In the genomic region with DNA sequence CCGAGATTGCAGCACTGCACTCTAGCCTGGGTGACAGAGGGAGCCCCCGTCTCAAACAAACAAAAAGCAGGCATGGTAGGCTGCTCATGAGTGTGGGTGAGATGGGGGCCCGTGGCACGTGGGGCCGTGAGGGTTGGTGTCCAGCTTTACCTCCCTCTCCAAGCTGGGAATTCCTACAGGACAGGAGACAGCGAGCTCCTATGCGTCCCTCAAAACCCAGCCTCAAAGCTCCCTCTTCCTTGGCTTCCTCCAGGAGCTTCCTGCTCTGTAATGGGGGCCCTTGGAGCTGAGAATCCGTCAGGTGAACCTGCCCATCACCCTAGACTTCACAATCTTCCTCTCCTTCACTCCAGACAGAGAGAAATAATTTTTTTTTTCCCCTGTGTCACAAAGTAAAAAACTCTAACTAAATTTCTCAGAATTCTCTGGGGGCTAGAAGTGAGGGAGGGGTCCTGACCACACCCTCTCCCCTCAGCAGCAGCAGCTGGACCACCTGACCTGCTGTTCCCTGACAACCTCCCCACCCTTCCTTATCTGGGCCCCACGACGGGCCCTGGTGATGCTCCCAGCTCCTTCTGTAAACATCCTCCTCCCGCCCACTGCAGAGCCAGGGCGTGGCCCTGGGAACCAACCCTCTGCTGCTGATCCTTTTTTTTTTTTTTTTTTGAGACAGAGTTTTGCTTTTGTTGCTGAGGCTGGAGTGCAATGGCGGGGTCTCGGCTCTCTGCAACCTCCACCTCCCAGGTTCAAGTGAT, we compare ENCODE assay signal across 1 cellular context.
TF ChIP-seq lines count a peak whose summit lies in the region.

No MANE protein-coding gene starts in this region.

TF ChIP-seq in HEK293, 187 proteins besides CTCF, POLR2A, EP300 and RAD21 (continued from another document):
- TF ChIP-seq, protein P1, sequence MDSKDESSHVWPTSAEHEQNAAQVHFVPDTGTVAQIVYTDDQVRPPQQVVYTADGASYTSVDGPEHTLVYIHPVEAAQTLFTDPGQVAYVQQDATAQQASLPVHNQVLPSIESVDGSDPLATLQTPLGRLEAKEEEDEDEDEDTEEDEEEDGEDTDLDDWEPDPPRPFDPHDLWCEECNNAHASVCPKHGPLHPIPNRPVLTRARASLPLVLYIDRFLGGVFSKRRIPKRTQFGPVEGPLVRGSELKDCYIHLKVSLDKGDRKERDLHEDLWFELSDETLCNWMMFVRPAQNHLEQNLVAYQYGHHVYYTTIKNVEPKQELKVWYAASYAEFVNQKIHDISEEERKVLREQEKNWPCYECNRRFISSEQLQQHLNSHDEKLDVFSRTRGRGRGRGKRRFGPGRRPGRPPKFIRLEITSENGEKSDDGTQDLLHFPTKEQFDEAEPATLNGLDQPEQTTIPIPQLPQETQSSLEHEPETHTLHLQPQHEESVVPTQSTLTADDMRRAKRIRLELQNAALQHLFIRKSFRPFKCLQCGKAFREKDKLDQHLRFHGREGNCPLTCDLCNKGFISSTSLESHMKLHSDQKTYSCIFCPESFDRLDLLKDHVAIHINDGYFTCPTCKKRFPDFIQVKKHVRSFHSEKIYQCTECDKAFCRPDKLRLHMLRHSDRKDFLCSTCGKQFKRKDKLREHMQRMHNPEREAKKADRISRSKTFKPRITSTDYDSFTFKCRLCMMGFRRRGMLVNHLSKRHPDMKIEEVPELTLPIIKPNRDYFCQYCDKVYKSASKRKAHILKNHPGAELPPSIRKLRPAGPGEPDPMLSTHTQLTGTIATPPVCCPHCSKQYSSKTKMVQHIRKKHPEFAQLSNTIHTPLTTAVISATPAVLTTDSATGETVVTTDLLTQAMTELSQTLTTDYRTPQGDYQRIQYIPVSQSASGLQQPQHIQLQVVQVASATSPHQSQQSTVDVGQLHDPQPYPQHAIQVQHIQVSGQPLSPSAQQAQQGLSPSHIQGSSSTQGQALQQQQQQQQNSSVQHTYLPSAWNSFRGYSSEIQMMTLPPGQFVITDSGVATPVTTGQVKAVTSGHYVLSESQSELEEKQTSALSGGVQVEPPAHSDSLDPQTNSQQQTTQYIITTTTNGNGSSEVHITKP (tag by site-specific recombination; IDR thresholded peaks at IDR 0.05) = 0 out of 2 replicates have a peak, but pooled peaks have one; percentile 9
